20 cellular contexts compared by ENCODE assay signal in genomic region chr3:188126271-188126670, GRCh38. TPM values are rescaled to one million over a fixed set of nuclear protein-coding genes. Genes with fewer than 3 reads are reported as not detected.
DNase-seq lines count a peak whose midpoint lies in the region; ATAC-seq and TF ChIP-seq lines count a peak whose summit lies in the region.
"Had no signal": no experiment of that assay in that cellular context is flagged by ENCODE, and none has a peak within 500 bp of the region (broad histone marks: within the 10 kb centered on the region; RNA-seq: fewer than 3 reads in every experiment).

No MANE protein-coding gene starts in this region.

- H3K27me3 ChIP-seq in AG04450 (ENCODE audit: control insufficient read depth, insufficient read depth, low read length), result no peaks in the 10 kb centered on the region
- no peaks in the 10 kb centered on the region for H3K27me3 ChIP-seq in H7 (ENCODE audit: control insufficient read depth, insufficient read depth, low read length)
- no peaks in the 10 kb centered on the region for H3K27me3 ChIP-seq in upper lobe of right lung

- H3K4me3 ChIP-seq in AG04450 (ENCODE audit: low read depth, low read length), result no peak overlapping the region
- H3K4me3 ChIP-seq in astrocyte of the spinal cord (ENCODE audit: low read depth, low read length), result no peak overlapping the region
- no peak overlapping the region for H3K4me3 ChIP-seq in H7 (ENCODE audit: insufficient read depth, low read depth, low read length)
- no peak overlapping the region for H3K4me3 ChIP-seq in upper lobe of right lung
- H3K4me3 ChIP-seq: GM12878 had no signal

- DNase-seq in AG04450 (ENCODE audit: low read depth, low spot score) (peak; percentile 38), GM04503 (ENCODE audit: low read depth) (peak; percentile 42), astrocyte of the spinal cord (ENCODE audit: low read depth, low spot score) (peak; percentile 42), omental fat pad (ENCODE audit: low spot score) (no peak), COR-L47 (lab: John Stamatoyannopoulos, UW) (no peak), H7 (no peak), upper lobe of right lung (no peak)
- DNase-seq: ACHN; activated CD4-positive, alpha-beta T cell treated with anti-CD3 and anti-CD28 coated beads, Interleukin-2, amount 10 ng/mL, durations not matched to agents 24 days and 14 days; anterior cingulate cortex; CD4-positive, alpha-beta T cell; GF-D8; naive B cell; NCI-H1092; NCI-H1930; PC-3; SIG-M5 had no signal

- ATAC-seq in omental fat pad (ENCODE audit: low FRiP score), result peak; percentile 41
- ATAC-seq in upper lobe of right lung, result no peak
- no peak for ATAC-seq in GM21529 (IDR thresholded peaks at IDR 0.05; ENCODE audit: unreplicated experiment)
- ATAC-seq: GM12878, PC-3, sciatic nerve had no signal

- CTCF ChIA-PET in AG04450 (lab: Charles Lee), result no interaction called here

- intact Hi-C loops in upper lobe of right lung (cut with DNase I), result no loop called here

- TF ChIP-seq CTCF in AG04450 (IDR thresholded peaks at IDR 0.05; ENCODE audit: low read depth, low read length) (no peak), astrocyte of the spinal cord (IDR thresholded peaks at IDR 0.05; ENCODE audit: low read depth, low read length) (no peak), omental fat pad (IDR thresholded peaks at IDR 0.05) (no peak), upper lobe of right lung (IDR thresholded peaks at IDR 0.05) (no peak)

- H3K9me3 ChIP-seq in AG04450 (ENCODE audit: control insufficient read depth, insufficient read depth, low read length) (no peaks in the 10 kb centered on the region), upper lobe of right lung (no peaks in the 10 kb centered on the region)

- H3K36me3 ChIP-seq in H7 (replicated peaks; ENCODE audit: control insufficient read depth, insufficient read depth, low read length) (no peaks in the 10 kb centered on the region), upper lobe of right lung (no peaks in the 10 kb centered on the region)

- no peaks in the 10 kb centered on the region for H3K4me1 ChIP-seq in upper lobe of right lung

- POLR2A ChIA-PET in AG04450 (lab: Yijun Ruan, JAX), result interaction anchor here (1.2 kb wide), 1 partner anchor 27 kb away, joined by 3 read pairs; no protein-coding TSS in a partner anchor

- in situ Hi-C loops in astrocyte of the spinal cord (cut with HindIII; ENCODE audit: low sequenced_read_pairs), result no loop called here

- H3K27ac ChIP-seq in AG04450 (ENCODE audit: low read depth, low read length) (no peak overlapping the region), upper lobe of right lung (no peak overlapping the region)

RNA-seq across cellular contexts. Expression of gene LPP, which starts 27.7 kb away (rescaled TPM):
- 64.2 and 76.3 TPM in 2 replicates for polyA plus RNA-seq in AG04450 (2011; rRNA removed)
- 632 and 1,065 TPM in 2 replicates for polyA minus RNA-seq in AG04450 (2011; rRNA and poly(A)+ RNA removed)
- total RNA-seq in omental fat pad (100 to 1,000 TPM; 113 to 302 (median 126) TPM), upper lobe of right lung (191 TPM)
- 14.5 and 18.8 TPM in 2 replicates for total RNA-seq in H7 (2014; rRNA removed; shearing (Covaris generic))

Comparison
In these comparisons a context has a peak if more than half of its experiments do, and no peak if none do; other contexts are left out.
1. DNase-seq: peak in AG04450 (single experiment), GM04503 (single experiment) and astrocyte of the spinal cord (single experiment); none in omental fat pad (single experiment), COR-L47 (single experiment), H7 (single experiment) and upper lobe of right lung (single experiment).